ENCODE assay signal across 16 cellular contexts in genomic region chr22:27871306-27872014, GRCh38.
"Had no signal": no experiment of that assay in that cellular context is flagged by ENCODE, and none has a peak within 500 bp of the region (broad histone marks: within the 10 kb centered on the region; RNA-seq: fewer than 3 reads in every experiment).

No MANE protein-coding gene starts in this region.

- H3K4me3 ChIP-seq: body of pancreas, dorsolateral prefrontal cortex, heart right ventricle, testis had no signal

- H3K9me3 ChIP-seq: body of pancreas, testis had no signal

- ATAC-seq: body of pancreas; heart right ventricle; naive thymus-derived CD8-positive, alpha-beta T cell; sciatic nerve; T-helper 17 cell had no signal

- H3K27me3 ChIP-seq: body of pancreas, dorsolateral prefrontal cortex, heart right ventricle, testis had no signal

- DNase-seq: activated CD4-positive, alpha-beta T cell treated with anti-CD3 and anti-CD28 coated beads, Interleukin-2, amount 50 U/mL, for 1 hour; activated CD4-positive, CD25-positive, alpha-beta regulatory T cell; activated naive CD4-positive, alpha-beta T cell treated with anti-CD3 and anti-CD28 coated beads, Interleukin-2, amount 50 U/mL, for 16 hours; body of pancreas; cerebellar nuclear complex; dorsolateral prefrontal cortex; foreskin melanocyte; heart right ventricle; kidney; naive thymus-derived CD8-positive, alpha-beta T cell; SHP77; stimulated activated CD4-positive, alpha-beta T cell treated with anti-CD3 and anti-CD28 coated beads, Interleukin-2, amount 100 ng/mL, for 24 hours; stimulated activated naive CD4-positive, alpha-beta T cell; T-helper 17 cell; testis had no signal
